In genomic region chr19:44109458-44109857, GRCh38 we compare ENCODE assay signal across 10 cellular contexts.
"Had no signal": no experiment of that assay in that cellular context is flagged by ENCODE, and none has a peak within 500 bp of the region (broad histone marks: within the 10 kb centered on the region; RNA-seq: fewer than 3 reads in every experiment).

No MANE protein-coding gene starts in this region.

- DNase-seq: H9, HCEC 1CT, HFFc6, IMR-90, Kasumi-1, KG1 had no signal

- H3K4me1 Mint-ChIP-seq: GM23338 had no signal

- H3K27ac Mint-ChIP-seq: GM23338, H9, HFFc6 had no signal

- H3K27ac ChIP-seq: HL-60 had no signal

- H2AFZ ChIP-seq: GM23338 had no signal

- H3K4me3 ChIP-seq: GM23338 had no signal

- FAIRE-seq: H1, H54 had no signal

- H3K4me2 ChIP-seq: GM23338 had no signal

- H3K4me3 Mint-ChIP-seq: GM23338, H9, HFFc6 had no signal

- ATAC-seq: GM23338 had no signal
